11 cellular contexts compared by ENCODE assay signal in the genomic region with DNA sequence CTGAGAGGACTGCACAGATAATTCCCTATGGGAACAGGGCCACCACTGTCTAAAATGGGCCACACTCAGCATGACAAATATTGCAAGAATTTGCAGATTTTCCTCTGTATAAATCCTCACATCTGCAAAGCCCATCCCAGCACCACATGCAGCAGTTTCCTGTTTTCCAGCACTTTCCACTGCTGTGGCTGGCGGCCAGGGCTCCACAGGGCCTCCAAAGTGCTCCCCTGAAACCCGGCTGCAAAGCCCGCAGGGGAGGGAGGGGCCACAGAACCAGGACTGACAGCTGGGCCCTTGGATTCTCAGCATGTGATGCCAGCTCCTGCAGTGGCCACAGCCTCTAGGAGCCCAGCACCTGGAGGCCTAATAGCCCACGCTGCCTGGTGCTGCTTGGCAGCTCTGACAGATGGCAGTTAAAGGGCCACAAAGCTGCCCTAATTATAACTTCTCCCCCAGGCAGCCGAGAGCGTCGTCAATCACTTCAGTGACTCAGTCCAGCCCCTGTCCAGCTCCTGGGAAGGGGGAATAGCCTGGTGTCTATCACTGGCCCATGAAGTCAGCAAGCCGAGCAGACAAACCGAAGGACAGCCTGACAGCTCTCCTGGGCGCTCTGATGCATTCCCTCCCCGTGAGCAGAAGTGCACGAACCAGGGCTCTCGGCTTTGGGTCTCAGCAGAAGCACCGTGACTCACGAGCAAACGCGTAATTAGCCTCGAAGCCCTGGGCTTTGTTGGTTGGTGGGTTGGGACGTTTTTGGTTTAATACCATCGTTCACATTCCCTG. TPM values are rescaled to one million over a fixed set of nuclear protein-coding genes. Genes with fewer than 3 reads are reported as not detected.
DNase-seq lines count a peak whose midpoint lies in the region; ATAC-seq and TF ChIP-seq lines count a peak whose summit lies in the region.
"Had no signal": no experiment of that assay in that cellular context is flagged by ENCODE, and none has a peak within 500 bp of the region (broad histone marks: within the 10 kb centered on the region; RNA-seq: fewer than 3 reads in every experiment).

No MANE protein-coding gene starts in this region.

- no peaks in the 10 kb centered on the region for H3K9me3 ChIP-seq in smooth muscle cell (replicated peaks; ENCODE audit: low read depth)
- H3K9me3 ChIP-seq: A549 had no signal

- no peaks in the 10 kb centered on the region for H3K27me3 ChIP-seq in smooth muscle cell (ENCODE audit: low read depth)

- peak overlapping the region; percentile 72 for H3K4me2 ChIP-seq in smooth muscle cell
- H3K4me2 ChIP-seq: A549 had no signal

- no peaks in the 10 kb centered on the region for H3K79me2 ChIP-seq in smooth muscle cell (ENCODE audit: low read depth)

- H2AFZ ChIP-seq in smooth muscle cell (ENCODE audit: low read depth) = no peak overlapping the region

- H3K4me3 ChIP-seq in fibroblast of the aortic adventitia (ENCODE audit: low read depth, low read length) = no peak overlapping the region
- H3K4me3 ChIP-seq in smooth muscle cell = no peak overlapping the region
- H3K4me3 ChIP-seq: A549 had no signal

- H3K9ac ChIP-seq in smooth muscle cell (ENCODE audit: low read depth) = peak overlapping the region; percentile 28

- TF ChIP-seq CTCF in fibroblast of the aortic adventitia (IDR thresholded peaks at IDR 0.05; ENCODE audit: insufficient read depth, low read length) (no peak), smooth muscle cell (IDR thresholded peaks at IDR 0.05; ENCODE audit: borderline replicate concordance, insufficient read depth, poor library complexity, severe bottlenecking) (no peak)

- H3K36me3 ChIP-seq in smooth muscle cell (ENCODE audit: low read depth) = no peaks in the 10 kb centered on the region

- peaks cover 17% of the 10 kb centered on the region for H3K4me1 ChIP-seq in smooth muscle cell (ENCODE audit: low read depth)

- H4K20me1 ChIP-seq in smooth muscle cell (ENCODE audit: low read depth) = no peaks in the 10 kb centered on the region

- 5% methylated on average over 20 of the region's 20 CpGs for WGBS in smooth muscle cell (ENCODE audit: low lambda C conversion rate)

- H3F3A ChIP-seq in smooth muscle cell (ENCODE audit: low read depth) = peaks cover 8% of the 10 kb centered on the region

- DNase-seq in NCI-H1436 (lab: John Stamatoyannopoulos, UW) (peak; percentile 32), NCI-H1436 treated with DMSO at 0.1 percent for 48 hours (lab: John Stamatoyannopoulos, UW) (no peak), NCI-H774 (lab: John Stamatoyannopoulos, UW) (peak; percentile 86), fibroblast of the aortic adventitia (ENCODE audit: low read depth) (peak; percentile 57), smooth muscle cell (lab: John Stamatoyannopoulos, UW; ENCODE audit: unreplicated experiment) (peak; percentile 40), germinal center (ENCODE audit: low spot score) (no peak), NCI-H187 (lab: John Stamatoyannopoulos, UW) (no peak)

- peak overlapping the region; percentile 82 for H3K27ac ChIP-seq in smooth muscle cell (ENCODE audit: low read depth)

- ATAC-seq in HG03039 (IDR thresholded peaks at IDR 0.05; ENCODE audit: unreplicated experiment) = no peak
- ATAC-seq: activated naive CD4-positive, alpha-beta T cell treated with anti-CD3 and anti-CD28 coated beads, Interleukin-2, amount 50 U/mL, for 72 hours; T-cell had no signal

RNA-seq across cellular contexts. Expression of gene LRRC15, which starts 4.7 kb away (rescaled TPM):
- total RNA-seq in fibroblast of the aortic adventitia (ENCODE audit: low replicate concordance) (0.25 and 10.0 TPM in 2 replicates), smooth muscle cell (4.3 and 4.7 TPM in 2 replicates)
- 2.4 and 4.9 TPM in 2 replicates for polyA plus RNA-seq in smooth muscle cell
- total RNA-seq: activated naive CD4-positive, alpha-beta T cell treated with anti-CD3 and anti-CD28 coated beads, Interleukin-2, amount 50 U/mL, for 72 hours; T-cell had no signal

RNA-seq across cellular contexts. Expression of gene CPN2, which starts 13.7 kb away (rescaled TPM):
- total RNA-seq in fibroblast of the aortic adventitia (ENCODE audit: low replicate concordance) (not detected in 2 replicates), smooth muscle cell (0.13 TPM in 1 of 2 replicates, not detected in the other)
- polyA plus RNA-seq in smooth muscle cell = not detected in 2 replicates
- total RNA-seq: activated naive CD4-positive, alpha-beta T cell treated with anti-CD3 and anti-CD28 coated beads, Interleukin-2, amount 50 U/mL, for 72 hours had no signal
- polyA plus RNA-seq: A549 had no signal

RNA-seq across cellular contexts. Expression of gene GP5, which starts 34.2 kb away (rescaled TPM):
- total RNA-seq in fibroblast of the aortic adventitia (ENCODE audit: low replicate concordance) (0.09 and 0.49 TPM in 2 replicates), smooth muscle cell (0.13 TPM in 1 of 2 replicates, not detected in the other)
- polyA plus RNA-seq in smooth muscle cell = not detected in 2 replicates
- polyA plus RNA-seq: A549 had no signal

Comparison
In these comparisons a context has a peak if more than half of its experiments do, and no peak if none do; other contexts are left out.
1. DNase-seq: peak in NCI-H1436 (single experiment), NCI-H774 (single experiment), fibroblast of the aortic adventitia (single experiment) and smooth muscle cell (single experiment); none in NCI-H1436 treated with DMSO at 0.1 percent for 48 hours (single experiment), germinal center (single experiment) and NCI-H187 (0 of 2).